In genomic region chr1:161046574-161047167, GRCh38 we compare ENCODE assay signal across 8 cellular contexts. TPM values are rescaled to one million over a fixed set of nuclear protein-coding genes. Genes with fewer than 3 reads are reported as not detected.
DNase-seq lines count a peak whose midpoint lies in the region; ATAC-seq, FAIRE-seq and TF ChIP-seq lines count a peak whose summit lies in the region.

No MANE protein-coding gene starts in this region.

- H3K4me1 Mint-ChIP-seq in activated naive CD4-positive, alpha-beta T cell treated with anti-CD3 and anti-CD28 coated beads for 36 hours (ENCODE audit: low read depth), result peaks cover 27% of the 10 kb centered on the region
- H3K4me1 Mint-ChIP-seq in activated T-helper 1 cell treated with anti-CD3 and anti-CD28 coated beads, Interleukin-12 subunit alpha, Interleukin-12 subunit beta, Interleukin-2, Interleukin-4 antibody, amounts not matched to agents 30 ng/mL and 10 ng/mL and 1 ng/mL, durations not matched to agents 14 hours and 24 hours and 36 hours (ENCODE audit: low read depth), result peaks cover 51% of the 10 kb centered on the region

- H3K36me3 ChIP-seq in kidney (ENCODE audit: control insufficient read depth in 1 of 2, insufficient read depth in 2 of 2, low read length in 2 of 2), result peaks cover 12% of the 10 kb centered on the region in 2 donors
- H3K36me3 ChIP-seq in tibial nerve, result peaks cover 3 to 48% (median 7%) of the 10 kb centered on the region in 3 donors

- no peak for TF ChIP-seq EP300 in tibial nerve (IDR thresholded peaks at IDR 0.05)

- peaks cover 7 to 8% of the 10 kb centered on the region in 2 donors for H3K4me1 ChIP-seq in kidney (ENCODE audit: control insufficient read depth in 1 of 2, insufficient read depth in 1 of 2, low read depth in 1 of 2, low read length in 2 of 2)
- H3K4me1 ChIP-seq in tibial nerve, result peaks cover 0 to 25% (median 12%) of the 10 kb centered on the region in 4 donors

- H3K4me3 Mint-ChIP-seq in activated naive CD4-positive, alpha-beta T cell treated with anti-CD3 and anti-CD28 coated beads for 36 hours, result peak overlapping the region; percentile 88
- H3K4me3 Mint-ChIP-seq in activated T-helper 1 cell treated with anti-CD3 and anti-CD28 coated beads, Interleukin-12 subunit alpha, Interleukin-12 subunit beta, Interleukin-2, Interleukin-4 antibody, amounts not matched to agents 30 ng/mL and 10 ng/mL and 1 ng/mL, durations not matched to agents 14 hours and 24 hours and 36 hours, result peak overlapping the region; percentile 94

- no peaks in the 10 kb centered on the region for H3K27me3 ChIP-seq in tibial nerve

- ATAC-seq in HG03139 (IDR thresholded peaks at IDR 0.05; ENCODE audit: unreplicated experiment), result peak; percentile 29
- ATAC-seq in HG03039 (IDR thresholded peaks at IDR 0.05; ENCODE audit: unreplicated experiment), result no peak

- H3K27ac ChIP-seq in kidney (ENCODE audit: low read depth in 2 of 2, low read length in 2 of 2) (peak overlapping the region; percentile 93 to 96), tibial nerve (peak overlapping the region; percentile 65 to 95 (median 92))

- H3K36me3 Mint-ChIP-seq in activated naive CD4-positive, alpha-beta T cell treated with anti-CD3 and anti-CD28 coated beads for 36 hours (ENCODE audit: low read depth), result peaks cover 30% of the 10 kb centered on the region
- peaks cover 38% of the 10 kb centered on the region for H3K36me3 Mint-ChIP-seq in activated T-helper 1 cell treated with anti-CD3 and anti-CD28 coated beads, Interleukin-12 subunit alpha, Interleukin-12 subunit beta, Interleukin-2, Interleukin-4 antibody, amounts not matched to agents 30 ng/mL and 10 ng/mL and 1 ng/mL, durations not matched to agents 14 hours and 24 hours and 36 hours (ENCODE audit: low read depth)

- intact Hi-C loops in activated naive CD4-positive, alpha-beta T cell treated with anti-CD3 and anti-CD28 coated beads for 36 hours (cut with micrococcal nuclease), result loop anchor here (1.0 to 2.0 kb wide), 4 partner anchors 46 to 107 kb away; partner anchors contain the start of genes DEDD and UFC1
- intact Hi-C loops in activated T-helper 1 cell treated with anti-CD3 and anti-CD28 coated beads, Interleukin-12 subunit alpha, Interleukin-12 subunit beta, Interleukin-2, Interleukin-4 antibody, amounts not matched to agents 30 ng/mL and 10 ng/mL and 1 ng/mL, durations not matched to agents 14 hours and 24 hours and 36 hours (cut with micrococcal nuclease), result loop anchor here (1.0 to 10.0 kb wide), 5 partner anchors 8 to 1122 kb away; partner anchors contain the start of genes DEDD, PPOX, TAGLN2 and TSTD1
- intact Hi-C loops in kidney (cut with DNase I), result no loop called here

- H3K9me3 Mint-ChIP-seq in activated naive CD4-positive, alpha-beta T cell treated with anti-CD3 and anti-CD28 coated beads for 36 hours, result no peaks in the 10 kb centered on the region
- peaks cover 4% of the 10 kb centered on the region for H3K9me3 Mint-ChIP-seq in activated T-helper 1 cell treated with anti-CD3 and anti-CD28 coated beads, Interleukin-12 subunit alpha, Interleukin-12 subunit beta, Interleukin-2, Interleukin-4 antibody, amounts not matched to agents 30 ng/mL and 10 ng/mL and 1 ng/mL, durations not matched to agents 14 hours and 24 hours and 36 hours

- no peaks in the 10 kb centered on the region for H3K27me3 Mint-ChIP-seq in activated naive CD4-positive, alpha-beta T cell treated with anti-CD3 and anti-CD28 coated beads for 36 hours (ENCODE audit: low read depth)
- H3K27me3 Mint-ChIP-seq in activated T-helper 1 cell treated with anti-CD3 and anti-CD28 coated beads, Interleukin-12 subunit alpha, Interleukin-12 subunit beta, Interleukin-2, Interleukin-4 antibody, amounts not matched to agents 30 ng/mL and 10 ng/mL and 1 ng/mL, durations not matched to agents 14 hours and 24 hours and 36 hours (ENCODE audit: insufficient read depth), result no peaks in the 10 kb centered on the region

- H3K27ac Mint-ChIP-seq in activated naive CD4-positive, alpha-beta T cell treated with anti-CD3 and anti-CD28 coated beads for 36 hours, result peak overlapping the region; percentile 99
- H3K27ac Mint-ChIP-seq in activated T-helper 1 cell treated with anti-CD3 and anti-CD28 coated beads, Interleukin-12 subunit alpha, Interleukin-12 subunit beta, Interleukin-2, Interleukin-4 antibody, amounts not matched to agents 30 ng/mL and 10 ng/mL and 1 ng/mL, durations not matched to agents 14 hours and 24 hours and 36 hours, result peak overlapping the region; percentile 96

- no peak for DNase-seq in activated naive CD4-positive, alpha-beta T cell treated with anti-CD3 and anti-CD28 coated beads for 36 hours
- no peak for DNase-seq in activated naive CD4-positive, alpha-beta T cell treated with Interleukin-2 at 50 U/mL for 16 hours
- DNase-seq in activated T-helper 1 cell treated with anti-CD3 and anti-CD28 coated beads, Interleukin-12 subunit alpha, Interleukin-12 subunit beta, Interleukin-2, Interleukin-4 antibody, amounts not matched to agents 30 ng/mL and 10 ng/mL and 1 ng/mL, durations not matched to agents 14 hours and 24 hours and 36 hours (ENCODE audit: low spot score), result no peak
- no peak for DNase-seq in kidney
- DNase-seq in tibial nerve (ENCODE audit: low spot score in 2 of 2), result no peak
- no peak for DNase-seq in SW480 (ENCODE audit: low spot score)

- no peak for FAIRE-seq in kidney (lab: Jason Lieb, UNC)

- H3K9ac ChIP-seq in kidney (ENCODE audit: low read length in 2 of 2), result peak overlapping the region in 1 of 2 donors; percentile 90

- 89 to 95% methylated on average over 1 of the region's 1 CpG for WGBS in tibial nerve, 2 donors

- no peak for TF ChIP-seq CTCF in kidney (IDR thresholded peaks at IDR 0.05; ENCODE audit: borderline replicate concordance, extremely low read depth, insufficient read depth)
- no peak for TF ChIP-seq CTCF in tibial nerve (IDR thresholded peaks at IDR 0.05)

- peak overlapping the region; percentile 87 to 91 for H3K4me3 ChIP-seq in kidney (ENCODE audit: low read length in 2 of 2)
- peak overlapping the region in 3 of 4 donors; percentile 73 to 94 (median 88) for H3K4me3 ChIP-seq in tibial nerve

- no peaks in the 10 kb centered on the region for H3K9me3 ChIP-seq in kidney (ENCODE audit: control insufficient read depth in 1 of 2, low read length in 2 of 2)
- no peaks in the 10 kb centered on the region for H3K9me3 ChIP-seq in tibial nerve

- CTCF ChIA-PET in activated naive CD4-positive, alpha-beta T cell treated with anti-CD3 and anti-CD28 coated beads for 36 hours (lab: Charles Lee), result interaction anchor here (0.8 to 11.2 kb wide), 5 partner anchors 14 to 51 kb away, joined by 3 to 135 read pairs (median 10); partner anchors contain the start of genes ARHGAP30 and KLHDC9

- no peak for TF ChIP-seq POLR2A in tibial nerve (IDR thresholded peaks at IDR 0.05)

RNA-seq across cellular contexts. Expression of gene USF1, which starts 0.9 kb away (rescaled TPM):
- 10 to 100 TPM; 43.7 to 44.2 TPM for total RNA-seq in activated naive CD4-positive, alpha-beta T cell treated with anti-CD3 and anti-CD28 coated beads for 36 hours
- total RNA-seq in activated T-helper 1 cell treated with anti-CD3 and anti-CD28 coated beads, Interleukin-12 subunit alpha, Interleukin-12 subunit beta, Interleukin-2, Interleukin-4 antibody, amounts not matched to agents 30 ng/mL and 10 ng/mL and 1 ng/mL, durations not matched to agents 14 hours and 24 hours and 36 hours, result 50.6 and 51.5 TPM in 2 replicates
- total RNA-seq in kidney (56.1 TPM), tibial nerve (10 to 100 TPM; 59.4 to 66.1 (median 62.9) TPM)
- polyA plus RNA-seq in kidney (ENCODE audit: insufficient read depth, low read depth, low replicate concordance), result 48.7 TPM

RNA-seq across cellular contexts. Expression of gene TSTD1, which starts 7.9 kb away (rescaled TPM):
- 10 to 100 TPM; 50.3 to 51.5 TPM for total RNA-seq in activated naive CD4-positive, alpha-beta T cell treated with anti-CD3 and anti-CD28 coated beads for 36 hours
- total RNA-seq in activated T-helper 1 cell treated with anti-CD3 and anti-CD28 coated beads, Interleukin-12 subunit alpha, Interleukin-12 subunit beta, Interleukin-2, Interleukin-4 antibody, amounts not matched to agents 30 ng/mL and 10 ng/mL and 1 ng/mL, durations not matched to agents 14 hours and 24 hours and 36 hours, result 40.5 and 43.3 TPM in 2 replicates
- 74.5 TPM for total RNA-seq in kidney
- polyA plus RNA-seq in kidney (ENCODE audit: insufficient read depth, low read depth, low replicate concordance), result 200 TPM
- 10 to 100 TPM; 15.7 to 46.9 (median 37.4) TPM for total RNA-seq in tibial nerve

RNA-seq across cellular contexts. Expression of gene ARHGAP30, which starts 23.0 kb away (rescaled TPM):
- total RNA-seq in activated naive CD4-positive, alpha-beta T cell treated with anti-CD3 and anti-CD28 coated beads for 36 hours, result 100 to 1,000 TPM; 104 to 106 TPM
- 149 and 151 TPM in 2 replicates for total RNA-seq in activated T-helper 1 cell treated with anti-CD3 and anti-CD28 coated beads, Interleukin-12 subunit alpha, Interleukin-12 subunit beta, Interleukin-2, Interleukin-4 antibody, amounts not matched to agents 30 ng/mL and 10 ng/mL and 1 ng/mL, durations not matched to agents 14 hours and 24 hours and 36 hours
- total RNA-seq in kidney (21.6 TPM), tibial nerve (10 to 100 TPM in 2 of 4 donors, 1 to 10 TPM in 2; 6.1 to 14.1 (median 10.2) TPM)
- polyA plus RNA-seq in kidney (ENCODE audit: insufficient read depth, low read depth, low replicate concordance), result 1.2 TPM

RNA-seq across cellular contexts. Expression of gene F11R, which starts 25.7 kb away (rescaled TPM):
- 10 to 100 TPM; 26.0 to 26.9 TPM for total RNA-seq in activated naive CD4-positive, alpha-beta T cell treated with anti-CD3 and anti-CD28 coated beads for 36 hours
- 11.9 and 13.5 TPM in 2 replicates for total RNA-seq in activated T-helper 1 cell treated with anti-CD3 and anti-CD28 coated beads, Interleukin-12 subunit alpha, Interleukin-12 subunit beta, Interleukin-2, Interleukin-4 antibody, amounts not matched to agents 30 ng/mL and 10 ng/mL and 1 ng/mL, durations not matched to agents 14 hours and 24 hours and 36 hours
- total RNA-seq in kidney (117 TPM), tibial nerve (10 to 100 TPM in 3 of 4 donors, 1 to 10 TPM in 1; 6.9 to 23.1 (median 14.9) TPM)
- polyA plus RNA-seq in kidney (ENCODE audit: insufficient read depth, low read depth, low replicate concordance), result 36.9 TPM

RNA-seq across cellular contexts. Expression of gene NECTIN4, which starts 42.7 kb away (rescaled TPM):
- total RNA-seq in activated naive CD4-positive, alpha-beta T cell treated with anti-CD3 and anti-CD28 coated beads for 36 hours, result not detected
- total RNA-seq in activated T-helper 1 cell treated with anti-CD3 and anti-CD28 coated beads, Interleukin-12 subunit alpha, Interleukin-12 subunit beta, Interleukin-2, Interleukin-4 antibody, amounts not matched to agents 30 ng/mL and 10 ng/mL and 1 ng/mL, durations not matched to agents 14 hours and 24 hours and 36 hours, result not detected in 2 replicates
- total RNA-seq in kidney, result 12.8 TPM
- polyA plus RNA-seq in kidney (ENCODE audit: insufficient read depth, low read depth, low replicate concordance), result 2.7 TPM
- not detected for total RNA-seq in tibial nerve
